ENCODE assay signal across 1 cellular context in genomic region chr12:118645219-118645618, GRCh38.
TF ChIP-seq lines count a peak whose summit lies in the region.

No MANE protein-coding gene starts in this region.

TF ChIP-seq in K562, 482 proteins besides CTCF, POLR2A, EP300 and RAD21 (continued from another document):
- TF ChIP-seq, protein P1, sequence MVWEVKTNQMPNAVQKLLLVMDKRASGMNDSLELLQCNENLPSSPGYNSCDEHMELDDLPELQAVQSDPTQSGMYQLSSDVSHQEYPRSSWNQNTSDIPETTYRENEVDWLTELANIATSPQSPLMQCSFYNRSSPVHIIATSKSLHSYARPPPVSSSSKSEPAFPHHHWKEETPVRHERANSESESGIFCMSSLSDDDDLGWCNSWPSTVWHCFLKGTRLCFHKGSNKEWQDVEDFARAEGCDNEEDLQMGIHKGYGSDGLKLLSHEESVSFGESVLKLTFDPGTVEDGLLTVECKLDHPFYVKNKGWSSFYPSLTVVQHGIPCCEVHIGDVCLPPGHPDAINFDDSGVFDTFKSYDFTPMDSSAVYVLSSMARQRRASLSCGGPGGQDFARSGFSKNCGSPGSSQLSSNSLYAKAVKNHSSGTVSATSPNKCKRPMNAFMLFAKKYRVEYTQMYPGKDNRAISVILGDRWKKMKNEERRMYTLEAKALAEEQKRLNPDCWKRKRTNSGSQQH (CRISPR knock-in tag; IDR thresholded peaks at IDR 0.05), result no peak
- TF ChIP-seq BRF1 (IDR thresholded peaks at IDR 0.05; ENCODE audit: borderline replicate concordance, extremely low read depth, insufficient read length) (no peak), ZNF764 (CRISPR knock-in tag; IDR thresholded peaks at IDR 0.05; ENCODE audit: low read depth) (no peak), ZNF311 (CRISPR knock-in tag; IDR thresholded peaks at IDR 0.05) (no peak), ARID3A (IDR thresholded peaks at IDR 0.05; ENCODE audit: borderline replicate concordance, low read depth, low read length) (no peak), MIER1 (IDR thresholded peaks at IDR 0.05; ENCODE audit: low read depth) (peak; percentile 91), EHMT2 (IDR thresholded peaks at IDR 0.05) (peak; percentile 97), STAG1 (CRISPR knock-in tag; IDR thresholded peaks at IDR 0.05; ENCODE audit: borderline replicate concordance) (no peak), E2F1 (CRISPR knock-in tag; IDR thresholded peaks at IDR 0.05) (0 out of 2 replicates have a peak, but pooled peaks have one; percentile 37), ELF4 (CRISPR knock-in tag; IDR thresholded peaks at IDR 0.05) (no peak), NCOA6 (IDR thresholded peaks at IDR 0.05) (no peak), REST (CRISPR knock-in tag; IDR thresholded peaks at IDR 0.05; ENCODE audit: low read depth) (peak; percentile 94), NR4A1 (CRISPR knock-in tag; IDR thresholded peaks at IDR 0.05) (no peak), NR4A1 (tag; IDR thresholded peaks at IDR 0.05) (no peak), PBX2 (CRISPR knock-in tag; IDR thresholded peaks at IDR 0.05; ENCODE audit: low read depth) (no peak), PBX2 (tag; conservative IDR thresholded peaks at IDR 0.05; ENCODE audit: low read depth) (no peak), IRF1 (CRISPR knock-in tag; IDR thresholded peaks at IDR 0.05; ENCODE audit: borderline replicate concordance) (no peak), ESRRB (CRISPR knock-in tag; IDR thresholded peaks at IDR 0.05; ENCODE audit: borderline replicate concordance) (no peak), TAL1 (IDR thresholded peaks at IDR 0.05) (no peak), PCBP2 (IDR thresholded peaks at IDR 0.05; ENCODE audit: low read depth, low read length, poor library complexity, severe bottlenecking) (no peak), CHD1 (IDR thresholded peaks at IDR 0.05; ENCODE audit: low read length) (no peak), MBD1 (CRISPR knock-in tag; IDR thresholded peaks at IDR 0.05) (no peak), AFF1 (IDR thresholded peaks at IDR 0.05; ENCODE audit: low read depth in 1 of 2, partially characterized antibody in 2 of 2) (peak in 1 of 2 experiments; percentile 56), NCOA4 (IDR thresholded peaks at IDR 0.05; ENCODE audit: partially characterized antibody) (no peak), ZNF766 (CRISPR knock-in tag; conservative IDR thresholded peaks at IDR 0.05) (0 out of 2 replicates have a peak, but pooled peaks have one; percentile 34), POLR2AphosphoS2 (IDR thresholded peaks at IDR 0.05; ENCODE audit: low read length) (no peak)
- TF ChIP-seq, protein P2, sequence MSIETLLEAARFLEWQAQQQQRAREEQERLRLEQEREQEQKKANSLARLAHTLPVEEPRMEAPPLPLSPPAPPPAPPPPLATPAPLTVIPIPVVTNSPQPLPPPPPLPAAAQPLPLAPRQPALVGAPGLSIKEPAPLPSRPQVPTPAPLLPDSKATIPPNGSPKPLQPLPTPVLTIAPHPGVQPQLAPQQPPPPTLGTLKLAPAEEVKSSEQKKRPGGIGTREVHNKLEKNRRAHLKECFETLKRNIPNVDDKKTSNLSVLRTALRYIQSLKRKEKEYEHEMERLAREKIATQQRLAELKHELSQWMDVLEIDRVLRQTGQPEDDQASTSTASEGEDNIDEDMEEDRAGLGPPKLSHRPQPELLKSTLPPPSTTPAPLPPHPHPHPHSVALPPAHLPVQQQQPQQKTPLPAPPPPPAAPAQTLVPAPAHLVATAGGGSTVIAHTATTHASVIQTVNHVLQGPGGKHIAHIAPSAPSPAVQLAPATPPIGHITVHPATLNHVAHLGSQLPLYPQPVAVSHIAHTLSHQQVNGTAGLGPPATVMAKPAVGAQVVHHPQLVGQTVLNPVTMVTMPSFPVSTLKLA (conservative IDR thresholded peaks at IDR 0.05), result no peak
- TF ChIP-seq, protein P3, sequence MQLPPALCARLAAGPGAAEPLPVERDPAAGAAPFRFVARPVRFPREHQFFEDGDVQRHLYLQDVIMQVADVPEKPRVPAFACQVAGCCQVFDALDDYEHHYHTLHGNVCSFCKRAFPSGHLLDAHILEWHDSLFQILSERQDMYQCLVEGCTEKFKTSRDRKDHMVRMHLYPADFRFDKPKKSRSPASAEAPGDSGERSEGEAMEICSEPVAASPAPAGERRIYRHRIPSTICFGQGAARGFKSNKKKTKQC (CRISPR knock-in tag; IDR thresholded peaks at IDR 0.05), result no peak
- TF ChIP-seq, protein P4, sequence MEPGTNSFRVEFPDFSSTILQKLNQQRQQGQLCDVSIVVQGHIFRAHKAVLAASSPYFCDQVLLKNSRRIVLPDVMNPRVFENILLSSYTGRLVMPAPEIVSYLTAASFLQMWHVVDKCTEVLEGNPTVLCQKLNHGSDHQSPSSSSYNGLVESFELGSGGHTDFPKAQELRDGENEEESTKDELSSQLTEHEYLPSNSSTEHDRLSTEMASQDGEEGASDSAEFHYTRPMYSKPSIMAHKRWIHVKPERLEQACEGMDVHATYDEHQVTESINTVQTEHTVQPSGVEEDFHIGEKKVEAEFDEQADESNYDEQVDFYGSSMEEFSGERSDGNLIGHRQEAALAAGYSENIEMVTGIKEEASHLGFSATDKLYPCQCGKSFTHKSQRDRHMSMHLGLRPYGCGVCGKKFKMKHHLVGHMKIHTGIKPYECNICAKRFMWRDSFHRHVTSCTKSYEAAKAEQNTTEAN (CRISPR knock-in tag; IDR thresholded peaks at IDR 0.05), result no peak
